11 cellular contexts compared by ENCODE assay signal in the genomic region with DNA sequence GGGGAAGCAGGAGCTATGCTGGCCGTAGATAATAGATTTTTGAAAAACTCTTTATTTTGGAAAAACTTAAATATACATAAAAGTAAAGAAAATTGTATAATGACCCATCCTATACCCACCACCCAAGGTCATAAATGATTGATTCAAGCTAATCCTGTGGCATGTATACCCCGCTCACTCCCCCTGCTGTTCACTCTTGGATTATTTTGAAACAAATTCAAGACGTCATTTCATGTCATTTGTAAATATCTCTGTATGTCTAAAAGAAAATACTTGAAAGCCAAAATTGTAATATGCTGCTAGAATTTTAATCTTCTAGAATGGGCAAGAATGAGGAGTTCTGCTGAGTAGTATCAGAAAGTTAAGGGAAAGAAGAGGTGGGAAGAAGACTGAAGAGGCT.
DNase-seq lines count a peak whose midpoint lies in the region; ATAC-seq and TF ChIP-seq lines count a peak whose summit lies in the region.
"Had no signal": no experiment of that assay in that cellular context is flagged by ENCODE, and none has a peak within 500 bp of the region (broad histone marks: within the 10 kb centered on the region; RNA-seq: fewer than 3 reads in every experiment).

No MANE protein-coding gene starts in this region.

- H3K4me1 ChIP-seq in Caco-2 (no peaks in the 10 kb centered on the region), mesenchymal stem cell (ENCODE audit: control insufficient read depth, insufficient read depth, low read depth, low read length) (no peaks in the 10 kb centered on the region)

- H3K18ac ChIP-seq in mesenchymal stem cell (ENCODE audit: low read depth in 1 of 2, low read length in 2 of 2), result no peak overlapping the region

- TF ChIP-seq CTCF in Caco-2 (IDR thresholded peaks at IDR 0.05; ENCODE audit: insufficient read depth in 1 of 2, low read depth in 1 of 2, low read length in 1 of 2, severe bottlenecking in 1 of 2, unreplicated experiment in 1 of 2) (peak; percentile 22 to 55), LNCaP clone FGC (IDR thresholded peaks at IDR 0.05; ENCODE audit: control insufficient read depth, extremely low read depth, insufficient read depth) (peak; percentile 61), cardiac fibroblast (IDR thresholded peaks at IDR 0.05; ENCODE audit: low read depth, low read length) (peak; percentile 47)

- H3K4me2 ChIP-seq in mesenchymal stem cell (ENCODE audit: low read length, poor library complexity, severe bottlenecking), result no peak overlapping the region

- no peak overlapping the region for H2AK5ac ChIP-seq in mesenchymal stem cell (ENCODE audit: low read length, severe bottlenecking)

- H3K4me3 ChIP-seq in Caco-2 (ENCODE audit: low read depth, low read length) (no peak overlapping the region), LNCaP clone FGC (ENCODE audit: low read depth, low read length) (no peak overlapping the region), cardiac fibroblast (replicated peaks in 1 of 2; ENCODE audit: low read depth in 2 of 2, low read length in 2 of 2) (no peak overlapping the region), mesenchymal stem cell (ENCODE audit: insufficient read depth in 1 of 2, low read depth in 1 of 2, low read length in 2 of 2) (no peak overlapping the region)
- H3K4me3 ChIP-seq: left lung had no signal

- H3K27me3 Mint-ChIP-seq in Caco-2 (ENCODE audit: insufficient read depth, unreplicated experiment), result no peaks in the 10 kb centered on the region
- H3K27me3 Mint-ChIP-seq in activated CD8-positive, alpha-beta T cell treated with anti-CD3 and anti-CD28 coated beads, Interleukin-2, amount 10 ng/mL, durations not matched to agents 7 days and 5 days (ENCODE audit: low read depth), result peaks cover 6% of the 10 kb centered on the region

- no peak overlapping the region for H3K27ac ChIP-seq in mesenchymal stem cell (ENCODE audit: low read length, poor library complexity, severe bottlenecking)
- H3K27ac ChIP-seq: left lung had no signal

- H2BK5ac ChIP-seq in mesenchymal stem cell (ENCODE audit: low read depth, low read length, poor library complexity, severe bottlenecking), result no peak overlapping the region

- no peaks in the 10 kb centered on the region for H3K27me3 ChIP-seq in Caco-2 (replicated peaks; ENCODE audit: control insufficient read depth, insufficient read depth, low read length)
- H3K27me3 ChIP-seq in mesenchymal stem cell (ENCODE audit: control insufficient read depth in 1 of 2, insufficient read depth in 1 of 2, low read length in 2 of 2), result no peaks in the 10 kb centered on the region
- H3K27me3 ChIP-seq: left lung had no signal

- H3K36me3 Mint-ChIP-seq in Caco-2 (ENCODE audit: insufficient read depth, unreplicated experiment), result no peaks in the 10 kb centered on the region
- no peaks in the 10 kb centered on the region for H3K36me3 Mint-ChIP-seq in activated CD8-positive, alpha-beta T cell treated with anti-CD3 and anti-CD28 coated beads, Interleukin-2, amount 10 ng/mL, durations not matched to agents 7 days and 5 days (ENCODE audit: low read depth)
- H3K36me3 Mint-ChIP-seq: IgD-negative memory B cell had no signal

- intact Hi-C loops in Caco-2 (cut with micrococcal nuclease; ENCODE audit: unreplicated experiment), result loop anchor here (5.0 kb wide), 1 partner anchor 269 kb away; no protein-coding TSS in a partner anchor

- H3K4me1 Mint-ChIP-seq in Caco-2 (ENCODE audit: low read depth, unreplicated experiment), result no peaks in the 10 kb centered on the region
- no peaks in the 10 kb centered on the region for H3K4me1 Mint-ChIP-seq in activated CD8-positive, alpha-beta T cell treated with anti-CD3 and anti-CD28 coated beads, Interleukin-2, amount 10 ng/mL, durations not matched to agents 7 days and 5 days (ENCODE audit: low read depth)
- H3K4me1 Mint-ChIP-seq: IgD-negative memory B cell, T-helper 17 cell had no signal

- no peak overlapping the region for H4K8ac ChIP-seq in mesenchymal stem cell (ENCODE audit: low read length)

- no peak overlapping the region for H4K91ac ChIP-seq in mesenchymal stem cell (ENCODE audit: low read length)

- H3K79me1 ChIP-seq in mesenchymal stem cell (replicated peaks; ENCODE audit: low read length, poor library complexity, severe bottlenecking), result peaks cover 6% of the 10 kb centered on the region

- H3K9ac ChIP-seq in mesenchymal stem cell (ENCODE audit: low read length), result peak overlapping the region; percentile 77

- POLR2A ChIA-PET in Caco-2 (lab: Charles Lee), result no interaction called here
- POLR2A ChIA-PET in activated CD8-positive, alpha-beta T cell treated with anti-CD3 and anti-CD28 coated beads, Interleukin-2, amount 10 ng/mL, durations not matched to agents 7 days and 5 days (lab: Charles Lee), result no interaction called here

- WGBS in mesenchymal stem cell, result no CpG with 5 or more reads among the region's 3 CpGs

- no peak overlapping the region for H3K14ac ChIP-seq in mesenchymal stem cell (ENCODE audit: low read length in 2 of 2)

- no peaks in the 10 kb centered on the region for H3K9me3 Mint-ChIP-seq in Caco-2 (ENCODE audit: unreplicated experiment)
- H3K9me3 Mint-ChIP-seq in activated CD8-positive, alpha-beta T cell treated with anti-CD3 and anti-CD28 coated beads, Interleukin-2, amount 10 ng/mL, durations not matched to agents 7 days and 5 days (ENCODE audit: insufficient read depth), result no peaks in the 10 kb centered on the region

- H3K4me3 Mint-ChIP-seq in Caco-2 (ENCODE audit: unreplicated experiment), result no peak overlapping the region
- H3K4me3 Mint-ChIP-seq in activated CD8-positive, alpha-beta T cell treated with anti-CD3 and anti-CD28 coated beads, Interleukin-2, amount 10 ng/mL, durations not matched to agents 7 days and 5 days, result no peak overlapping the region
- H3K4me3 Mint-ChIP-seq: IgD-negative memory B cell, T-helper 17 cell had no signal

- no peak overlapping the region for H3K27ac Mint-ChIP-seq in Caco-2 (ENCODE audit: unreplicated experiment)
- no peak overlapping the region for H3K27ac Mint-ChIP-seq in activated CD8-positive, alpha-beta T cell treated with anti-CD3 and anti-CD28 coated beads, Interleukin-2, amount 10 ng/mL, durations not matched to agents 7 days and 5 days
- H3K27ac Mint-ChIP-seq: IgD-negative memory B cell, T-helper 17 cell had no signal

- H3K4ac ChIP-seq in mesenchymal stem cell (ENCODE audit: low read depth in 1 of 2, low read length in 2 of 2), result no peak overlapping the region

- H3K23ac ChIP-seq in mesenchymal stem cell (ENCODE audit: low read length in 2 of 2), result no peak overlapping the region

- no peaks in the 10 kb centered on the region for H3K9me3 ChIP-seq in Caco-2
- H3K9me3 ChIP-seq in mesenchymal stem cell (ENCODE audit: control insufficient read depth, low read length), result no peaks in the 10 kb centered on the region
- H3K9me3 ChIP-seq: left lung had no signal

- H3K36me3 ChIP-seq in Caco-2 (ENCODE audit: control insufficient read depth, insufficient read depth, low read length), result no peaks in the 10 kb centered on the region
- H3K36me3 ChIP-seq in mesenchymal stem cell (ENCODE audit: control insufficient read depth in 1 of 2, insufficient read depth in 2 of 2, low read depth in 1 of 2, low read length in 2 of 2), result peaks cover 4 to 5% of the 10 kb centered on the region in 2 experiments
- H3K36me3 ChIP-seq: left lung had no signal

- ATAC-seq in activated CD8-positive, alpha-beta T cell treated with anti-CD3 and anti-CD28 coated beads, Interleukin-2, amount 10 ng/mL, durations not matched to agents 7 days and 5 days, result no peak
- no peak for ATAC-seq in HG03354 (IDR thresholded peaks at IDR 0.05; ENCODE audit: poor library complexity, severe bottlenecking, unreplicated experiment)
- ATAC-seq: left lung, T-helper 17 cell had no signal

- no peak overlapping the region for H2BK12ac ChIP-seq in mesenchymal stem cell (ENCODE audit: low read length in 2 of 2)

- no TSS peak for BruUV-seq in Caco-2 (replicated peaks; lab: Mats Ljungman, UMichigan)

- H2BK120ac ChIP-seq in mesenchymal stem cell (ENCODE audit: low read depth, low read length), result no peak overlapping the region

- CTCF ChIA-PET in Caco-2 (lab: Charles Lee), result no interaction called here
- CTCF ChIA-PET in activated CD8-positive, alpha-beta T cell treated with anti-CD3 and anti-CD28 coated beads, Interleukin-2, amount 10 ng/mL, durations not matched to agents 7 days and 5 days (lab: Charles Lee), result no interaction called here

- DNase-seq in Caco-2 (peak in 1 of 2 experiments; percentile 19), LNCaP clone FGC (ENCODE audit: low read depth) (peak; percentile 11), cardiac fibroblast (ENCODE audit: low read depth in 2 of 2) (peak; percentile 39 to 45), mesenchymal stem cell (no peak), NCI-H128 (lab: John Stamatoyannopoulos, UW; ENCODE audit: unreplicated experiment) (no peak), amniotic stem cell (lab: John Stamatoyannopoulos, UW) (no peak)
- no peak for DNase-seq in activated CD8-positive, alpha-beta T cell treated with anti-CD3 and anti-CD28 coated beads, Interleukin-2, amount 10 ng/mL, durations not matched to agents 7 days and 5 days
- DNase-seq: left lung, T-helper 17 cell had no signal

- H2AFZ ChIP-seq in mesenchymal stem cell (ENCODE audit: low read depth, low read length), result no peak overlapping the region

- no peak overlapping the region for H2BK15ac ChIP-seq in mesenchymal stem cell (ENCODE audit: low read depth, poor library complexity, severe bottlenecking)

Comparison
In these comparisons a context has a peak if more than half of its experiments do, and no peak if none do; other contexts are left out.
1. DNase-seq: peak in LNCaP clone FGC (single experiment) and cardiac fibroblast (2 of 2); none in mesenchymal stem cell (single experiment), NCI-H128 (single experiment), activated CD8-positive, alpha-beta T cell treated with anti-CD3 and anti-CD28 coated beads, Interleukin-2, amount 10 ng/mL, durations not matched to agents 7 days and 5 days (single experiment) and amniotic stem cell (single experiment).
2. Peak in every context shown above with its lines, with median percentiles within 50 percentile points of each other: CTCF ChIP-seq.